ENCODE assay signal across 8 cellular contexts in the genomic region with DNA sequence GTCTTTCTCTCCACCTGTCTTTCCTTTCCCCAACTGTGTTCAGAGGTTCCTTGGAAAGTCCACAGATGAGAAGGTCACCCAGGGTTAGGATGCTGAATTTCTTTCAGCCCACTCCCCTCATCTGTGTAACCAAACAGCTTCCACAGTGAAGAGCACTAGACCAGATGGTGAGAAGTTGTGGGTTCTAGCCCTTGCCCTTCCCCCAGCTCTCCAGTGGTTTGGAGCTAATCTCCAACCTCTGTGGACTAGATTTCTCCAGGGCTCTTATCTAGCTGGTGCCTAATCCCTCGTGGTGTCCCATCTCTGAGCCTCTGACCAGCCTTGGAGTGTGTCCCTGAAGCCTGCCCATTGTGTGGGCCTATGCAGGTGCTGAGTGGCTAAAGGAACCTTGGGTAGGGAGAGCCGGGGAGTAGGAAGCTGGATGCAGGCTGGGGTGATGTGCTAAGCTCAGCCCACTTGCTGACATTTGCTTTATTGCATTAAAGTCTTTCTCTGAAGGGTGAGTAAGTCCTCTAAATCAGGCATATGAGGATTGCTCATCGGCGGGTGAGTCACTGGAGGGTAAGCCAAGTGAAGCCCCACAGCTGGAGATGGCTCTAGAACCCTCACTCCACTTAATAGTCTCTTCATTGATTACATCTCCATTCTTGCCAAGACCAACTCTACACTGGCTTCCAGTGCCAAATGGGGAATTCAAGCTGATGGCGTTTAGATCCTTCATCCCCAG. TPM values are rescaled to one million over a fixed set of nuclear protein-coding genes. Genes with fewer than 3 reads are reported as not detected.
DNase-seq lines count a peak whose midpoint lies in the region; ATAC-seq and TF ChIP-seq lines count a peak whose summit lies in the region.

No MANE protein-coding gene starts in this region.

- H3K36me3 ChIP-seq in CD4-positive, alpha-beta memory T cell (ENCODE audit: insufficient read depth, low read length), result peaks cover 43% of the 10 kb centered on the region

- H3K4me3 ChIP-seq in CD4-positive, alpha-beta memory T cell (ENCODE audit: low read length in 2 of 2), result no peak overlapping the region

- peak overlapping the region in 6 of 7 donors; percentile 6 to 60 (median 18) for H3K27ac Mint-ChIP-seq in CD4-positive, alpha-beta memory T cell
- H3K27ac Mint-ChIP-seq in natural killer cell treated with Interleukin-12 subunit alpha and Interleukin-12 subunit beta and Interleukin-15 and Interleukin-18, amount 100 ng/mL, for 72 hours, result peak overlapping the region; percentile 63 to 98
- H3K27ac Mint-ChIP-seq in nephron progenitor cell, result no peak overlapping the region
- H3K27ac Mint-ChIP-seq in mesothelial cell of epicardium, result no peak overlapping the region

- intact Hi-C loops in CD4-positive, alpha-beta memory T cell (cut with micrococcal nuclease), result loop anchor here (1.0 to 2.0 kb wide), 2 partner anchors 9 to 16 kb away; no protein-coding TSS in a partner anchor

- H3K4me3 Mint-ChIP-seq in CD4-positive, alpha-beta memory T cell, result no peak overlapping the region
- peak overlapping the region; percentile 28 for H3K4me3 Mint-ChIP-seq in natural killer cell treated with Interleukin-12 subunit alpha and Interleukin-12 subunit beta and Interleukin-15 and Interleukin-18, amount 100 ng/mL, for 72 hours
- H3K4me3 Mint-ChIP-seq in nephron progenitor cell (no peak overlapping the region), mesothelial cell of epicardium (no peak overlapping the region)

- H3K27me3 ChIP-seq in CD4-positive, alpha-beta memory T cell (ENCODE audit: insufficient read depth, low read length), result no peaks in the 10 kb centered on the region

- CTCF ChIA-PET in CD4-positive, alpha-beta memory T cell (lab: Charles Lee; ENCODE audit: partially characterized antibody), result interaction anchor here (0.8 to 3.9 kb wide), 6 partner anchors 9 to 45 kb away, joined by 3 to 13 read pairs (median 4); no protein-coding TSS in a partner anchor

- no peak for DNase-seq in CD4-positive, alpha-beta memory T cell
- DNase-seq in NCI-H446 (lab: John Stamatoyannopoulos, UW) (peak; percentile 55 to 60), nephron progenitor cell (no peak), GM10266 (ENCODE audit: extremely low spot score) (no peak), mesothelial cell of epicardium (ENCODE audit: low spot score in 2 of 2, unreplicated experiment in 2 of 2) (no peak)
- peak; percentile 74 for DNase-seq in natural killer cell treated with Interleukin-12 subunit alpha and Interleukin-12 subunit beta and Interleukin-15 and Interleukin-18, amount 100 ng/mL, for 72 hours (ENCODE audit: low spot score)
- no peak for DNase-seq in central memory CD4-positive, alpha-beta T cell

- H3K4me1 ChIP-seq in CD4-positive, alpha-beta memory T cell (ENCODE audit: insufficient read depth, low read length), result no peaks in the 10 kb centered on the region

- peak; percentile 86 to 88 for ATAC-seq in natural killer cell treated with Interleukin-12 subunit alpha and Interleukin-12 subunit beta and Interleukin-15 and Interleukin-18, amount 100 ng/mL, for 72 hours

- no peaks in the 10 kb centered on the region for H3K27me3 Mint-ChIP-seq in CD4-positive, alpha-beta memory T cell
- no peaks in the 10 kb centered on the region for H3K27me3 Mint-ChIP-seq in natural killer cell treated with Interleukin-12 subunit alpha and Interleukin-12 subunit beta and Interleukin-15 and Interleukin-18, amount 100 ng/mL, for 72 hours
- H3K27me3 Mint-ChIP-seq in nephron progenitor cell (ENCODE audit: low read depth, poor library complexity) (peaks cover 7% of the 10 kb centered on the region), mesothelial cell of epicardium (ENCODE audit: low read depth) (no peaks in the 10 kb centered on the region)

- no peaks in the 10 kb centered on the region for H3K9me3 ChIP-seq in CD4-positive, alpha-beta memory T cell (ENCODE audit: control insufficient read depth in 1 of 2, low read length in 2 of 2)

- no peaks in the 10 kb centered on the region for H3K9me3 Mint-ChIP-seq in CD4-positive, alpha-beta memory T cell
- H3K9me3 Mint-ChIP-seq in natural killer cell treated with Interleukin-12 subunit alpha and Interleukin-12 subunit beta and Interleukin-15 and Interleukin-18, amount 100 ng/mL, for 72 hours, result no peaks in the 10 kb centered on the region
- no peaks in the 10 kb centered on the region for H3K9me3 Mint-ChIP-seq in nephron progenitor cell
- peaks cover 9% of the 10 kb centered on the region for H3K9me3 Mint-ChIP-seq in mesothelial cell of epicardium

- peaks cover 64 to 65% of the 10 kb centered on the region in 2 donors for H3K36me3 Mint-ChIP-seq in CD4-positive, alpha-beta memory T cell
- H3K36me3 Mint-ChIP-seq in natural killer cell treated with Interleukin-12 subunit alpha and Interleukin-12 subunit beta and Interleukin-15 and Interleukin-18, amount 100 ng/mL, for 72 hours, result peaks cover 63% of the 10 kb centered on the region
- H3K36me3 Mint-ChIP-seq in nephron progenitor cell (ENCODE audit: low read depth) (peaks cover 72% of the 10 kb centered on the region), mesothelial cell of epicardium (peaks cover 6% of the 10 kb centered on the region)

- peaks cover 4 to 25% (median 12%) of the 10 kb centered on the region in 4 donors for H3K4me1 Mint-ChIP-seq in CD4-positive, alpha-beta memory T cell
- H3K4me1 Mint-ChIP-seq in natural killer cell treated with Interleukin-12 subunit alpha and Interleukin-12 subunit beta and Interleukin-15 and Interleukin-18, amount 100 ng/mL, for 72 hours (ENCODE audit: low read depth in 2 of 2), result peaks cover 72 to 78% of the 10 kb centered on the region in 2 donors
- H3K4me1 Mint-ChIP-seq in nephron progenitor cell (peaks cover 23% of the 10 kb centered on the region), mesothelial cell of epicardium (peaks cover 10% of the 10 kb centered on the region)

- TF ChIP-seq CTCF in nephron progenitor cell (IDR thresholded peaks at IDR 0.05) (no peak), GM10266 (IDR thresholded peaks at IDR 0.05; ENCODE audit: control insufficient read depth, insufficient read depth, low read depth, missing control alignments) (no peak), mesothelial cell of epicardium (IDR thresholded peaks at IDR 0.05; ENCODE audit: unreplicated experiment) (no peak)

- H3K27ac ChIP-seq in CD4-positive, alpha-beta memory T cell (ENCODE audit: low read depth, low read length), result no peak overlapping the region
- H3K27ac ChIP-seq in angular gyrus (ENCODE audit: low read depth, low read length), result peak overlapping the region; percentile 49

- POLR2A ChIA-PET in CD4-positive, alpha-beta memory T cell (lab: Charles Lee; ENCODE audit: partially characterized antibody), result interaction anchor here (0.8 to 5.7 kb wide), 3 partner anchors 13 to 156 kb away, joined by 3 to 24 read pairs (median 5); no protein-coding TSS in a partner anchor

RNA-seq across cellular contexts. Expression of gene DUSP5, which starts 14.9 kb away (rescaled TPM):
- total RNA-seq in CD4-positive, alpha-beta memory T cell, result 1 to 10 TPM; 3.5 to 3.8 TPM
- 10 to 100 TPM; 10.6 to 33.7 TPM for polyA plus RNA-seq in CD4-positive, alpha-beta memory T cell
- 100 to 1,000 TPM; 159 to 311 TPM for total RNA-seq in natural killer cell treated with Interleukin-12 subunit alpha and Interleukin-12 subunit beta and Interleukin-15 and Interleukin-18, amount 100 ng/mL, for 72 hours
- total RNA-seq in mesothelial cell of epicardium, result 14.8 to 16.0 TPM (median 16.0 TPM) in 3 replicates

RNA-seq across cellular contexts. Expression of gene SMC3, which starts 54.9 kb away (rescaled TPM):
- total RNA-seq in CD4-positive, alpha-beta memory T cell, result 10 to 100 TPM; 53.4 to 59.5 TPM
- 10 to 100 TPM; 43.8 to 96.1 TPM for polyA plus RNA-seq in CD4-positive, alpha-beta memory T cell
- total RNA-seq in natural killer cell treated with Interleukin-12 subunit alpha and Interleukin-12 subunit beta and Interleukin-15 and Interleukin-18, amount 100 ng/mL, for 72 hours, result 10 to 100 TPM; 55.2 to 56.6 TPM
- 44.7 to 47.2 TPM (median 47.1 TPM) in 3 replicates for total RNA-seq in mesothelial cell of epicardium

Comparison
In these comparisons a context has a peak if more than half of its experiments do, and no peak if none do; other contexts are left out.
1. DNase-seq: peak in NCI-H446 (2 of 2) and natural killer cell treated with Interleukin-12 subunit alpha and Interleukin-12 subunit beta and Interleukin-15 and Interleukin-18, amount 100 ng/mL, for 72 hours (single experiment); none in CD4-positive, alpha-beta memory T cell (0 of 5), nephron progenitor cell (single experiment), central memory CD4-positive, alpha-beta T cell (single experiment), GM10266 (single experiment) and mesothelial cell of epicardium (0 of 2).
2. H3K27ac Mint-ChIP-seq: peak in CD4-positive, alpha-beta memory T cell (6 of 7) and natural killer cell treated with Interleukin-12 subunit alpha and Interleukin-12 subunit beta and Interleukin-15 and Interleukin-18, amount 100 ng/mL, for 72 hours (2 of 2); none in nephron progenitor cell (single experiment) and mesothelial cell of epicardium (single experiment).